Comparison of ENCODE assay signal across 22 cellular contexts in the genomic region with DNA sequence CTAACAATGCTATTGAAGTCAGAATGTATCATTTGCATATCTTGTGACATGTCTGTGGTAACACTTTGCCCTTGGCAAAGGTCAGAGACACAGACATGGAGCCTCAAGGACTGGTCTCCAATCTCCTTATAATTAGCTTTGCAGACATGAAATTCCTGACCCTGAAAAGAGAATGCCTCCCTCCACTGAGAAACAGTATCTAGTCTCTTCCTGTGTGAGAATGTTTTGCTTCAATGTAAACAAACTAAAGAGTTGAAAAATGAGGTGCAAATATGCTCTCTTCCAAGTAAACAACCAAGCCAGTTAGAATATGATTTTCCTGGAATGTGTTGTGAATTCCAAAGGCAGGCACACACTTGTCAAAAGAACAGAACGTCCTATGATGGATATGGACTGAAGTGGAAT.
DNase-seq lines count a peak whose midpoint lies in the region; ATAC-seq, FAIRE-seq and TF ChIP-seq lines count a peak whose summit lies in the region.
"Had no signal": no experiment of that assay in that cellular context is flagged by ENCODE, and none has a peak within 500 bp of the region (broad histone marks: within the 10 kb centered on the region; RNA-seq: fewer than 3 reads in every experiment).

No MANE protein-coding gene starts in this region.

- POLR2A ChIA-PET in H1 (lab: Charles Lee; ENCODE audit: partially characterized antibody) = no interaction called here

- no peak overlapping the region for H3K4me3 ChIP-seq in H1 (ENCODE audit: extremely low read depth in 1 of 4, insufficient read depth in 2 of 4, low read depth in 3 of 4, low read length in 4 of 4)
- no peak overlapping the region for H3K4me3 ChIP-seq in liver (ENCODE audit: low read depth in 1 of 3, low read length in 3 of 3)
- H3K4me3 ChIP-seq in upper lobe of right lung = no peak overlapping the region
- H3K4me3 ChIP-seq in GM23338 = no peak overlapping the region
- H3K4me3 ChIP-seq: body of pancreas, ovary, right lobe of liver, uterus had no signal

- H3K9me2 ChIP-seq in GM23338 (ENCODE audit: insufficient read depth) = 0 out of 2 replicates have a peak, but pooled peaks cover 3% of the 10 kb centered on the region

- no peak overlapping the region for H4K5ac ChIP-seq in H1 (ENCODE audit: insufficient read length, low read depth, low read length)

- no peak for TF ChIP-seq POLR2A in H1 (IDR thresholded peaks at IDR 0.05; ENCODE audit: control extremely low read depth in 1 of 2, low read depth in 2 of 2, low read length in 2 of 2)

- H4K8ac ChIP-seq in H1 (ENCODE audit: extremely low read depth, insufficient read depth, low read length) = no peak overlapping the region

- H3K4me1 Mint-ChIP-seq in GM23338 = no peaks in the 10 kb centered on the region
- H3K4me1 Mint-ChIP-seq: activated naive CD4-positive, alpha-beta T cell treated with anti-CD3 and anti-CD28 coated beads, Interleukin-2, amount 50 U/mL, for 24 hours had no signal

- no peaks in the 10 kb centered on the region for H3K36me3 ChIP-seq in H1 (ENCODE audit: control insufficient read depth in 2 of 4, insufficient read depth in 4 of 4, low read length in 3 of 4)
- H3K36me3 ChIP-seq in liver (ENCODE audit: control insufficient read depth in 4 of 4, insufficient read depth in 3 of 4, low read depth in 1 of 4, low read length in 3 of 4) = no peaks in the 10 kb centered on the region
- no peaks in the 10 kb centered on the region for H3K36me3 ChIP-seq in upper lobe of right lung
- H3K36me3 ChIP-seq in GM23338 (ENCODE audit: insufficient read depth) = no peaks in the 10 kb centered on the region
- H3K36me3 ChIP-seq: ovary, right lobe of liver, uterus had no signal

- H2BK120ac ChIP-seq in H1 (replicated peaks; ENCODE audit: low read depth, low read length) = no peak overlapping the region

- no peak overlapping the region for H3K56ac ChIP-seq in H1 (replicated peaks; ENCODE audit: insufficient read length, low read depth, low read length)

- H3K4me1 ChIP-seq in H1 (replicated peaks in 1 of 4; ENCODE audit: control insufficient read depth in 3 of 4, insufficient read depth in 4 of 4, low read length in 3 of 4) = no peaks in the 10 kb centered on the region
- no peaks in the 10 kb centered on the region for H3K4me1 ChIP-seq in liver (ENCODE audit: control insufficient read depth in 4 of 4, insufficient read depth in 4 of 4, low read length in 3 of 4)
- peaks cover 4% of the 10 kb centered on the region for H3K4me1 ChIP-seq in upper lobe of right lung
- no peaks in the 10 kb centered on the region for H3K4me1 ChIP-seq in GM23338 (ENCODE audit: insufficient read depth)
- H3K4me1 ChIP-seq: body of pancreas, right lobe of liver, uterus had no signal

- intact Hi-C loops in upper lobe of right lung (cut with DNase I) = no loop called here

- H2AK5ac ChIP-seq in H1 (ENCODE audit: low read depth, low read length) = no peak overlapping the region

- H3K36me3 Mint-ChIP-seq in GM23338 (ENCODE audit: low read depth) = no peaks in the 10 kb centered on the region
- H3K36me3 Mint-ChIP-seq: activated naive CD4-positive, alpha-beta T cell treated with anti-CD3 and anti-CD28 coated beads, Interleukin-2, amount 50 U/mL, for 24 hours had no signal

- H3F3A ChIP-seq in GM23338 (replicated peaks; ENCODE audit: low read depth) = no peaks in the 10 kb centered on the region

- no peak overlapping the region for H2BK12ac ChIP-seq in H1 (ENCODE audit: low read depth, low read length)

- no peaks in the 10 kb centered on the region; a peak in 1 of 4 replicates for H3K9me3 ChIP-seq in H1 (ENCODE audit: insufficient read depth in 2 of 2, low read depth in 1 of 2, low read length in 1 of 2)
- no peaks in the 10 kb centered on the region for H3K9me3 ChIP-seq in liver (ENCODE audit: control insufficient read depth in 4 of 4, low read length in 3 of 4)
- no peaks in the 10 kb centered on the region for H3K9me3 ChIP-seq in upper lobe of right lung
- H3K9me3 ChIP-seq: body of pancreas, ovary, right lobe of liver, uterus had no signal

- H2BK5ac ChIP-seq in H1 (ENCODE audit: low read depth, low read length) = no peak overlapping the region

- H3K27me3 ChIP-seq in H1 (replicated peaks in 1 of 4; ENCODE audit: control insufficient read depth in 3 of 4, extremely low read depth in 1 of 4, insufficient read depth in 3 of 4, low read length in 3 of 4) = no peaks in the 10 kb centered on the region
- no peaks in the 10 kb centered on the region for H3K27me3 ChIP-seq in liver (ENCODE audit: control insufficient read depth in 4 of 4, insufficient read depth in 4 of 4, low read length in 3 of 4)
- H3K27me3 ChIP-seq in upper lobe of right lung = no peaks in the 10 kb centered on the region
- no peaks in the 10 kb centered on the region for H3K27me3 ChIP-seq in GM23338 (ENCODE audit: insufficient read depth)
- H3K27me3 ChIP-seq: body of pancreas, ovary, right lobe of liver, uterus had no signal

- TF ChIP-seq EP300 in H1 (IDR thresholded peaks at IDR 0.05; ENCODE audit: borderline replicate concordance in 1 of 2, low read depth in 2 of 2, low read length in 2 of 2) = no peak

- no peak overlapping the region for H3K4me3 Mint-ChIP-seq in GM23338
- H3K4me3 Mint-ChIP-seq: activated naive CD4-positive, alpha-beta T cell treated with anti-CD3 and anti-CD28 coated beads, Interleukin-2, amount 50 U/mL, for 24 hours; activated T-cell treated with anti-CD3 and anti-CD28 coated beads, Interleukin-2, amount 50 U/mL, for 72 hours; T-helper 2 cell treated with Interferon-gamma antibody and Interleukin-4, amounts not matched to agents 5 μg/mL and 100 μg/mL, for 36 hours had no signal

- H3K27me3 Mint-ChIP-seq in GM23338 (ENCODE audit: insufficient read depth, low read depth, poor library complexity) = no peaks in the 10 kb centered on the region
- H3K27me3 Mint-ChIP-seq: activated naive CD4-positive, alpha-beta T cell treated with anti-CD3 and anti-CD28 coated beads, Interleukin-2, amount 50 U/mL, for 24 hours had no signal

- H3K4ac ChIP-seq in H1 (replicated peaks; ENCODE audit: insufficient read length, low read depth, low read length) = no peak overlapping the region

- H3K4me2 ChIP-seq in H1 (ENCODE audit: insufficient read depth in 1 of 2, low read depth in 2 of 2, low read length in 2 of 2) (no peak overlapping the region), GM23338 (no peak overlapping the region)

- no peak for TF ChIP-seq RAD21 in H1 (IDR thresholded peaks at IDR 0.05 in 1 of 2, conservative IDR thresholded peaks at IDR 0.05 in 1 of 2; ENCODE audit: low read depth in 2 of 2, low read length in 2 of 2)
- peak in 1 of 2 donors; percentile 29 for TF ChIP-seq RAD21 in liver (IDR thresholded peaks at IDR 0.05)

- peak; percentile 72 for DNase-seq in M059J (ENCODE audit: low read depth)
- DNase-seq in H1 (ENCODE audit: low read depth in 1 of 2, low spot score in 2 of 2) = no peak
- no peak for DNase-seq in upper lobe of right lung
- no peak for DNase-seq in middle frontal gyrus (ENCODE audit: extremely low spot score, low spot score)
- DNase-seq in GM23338 (ENCODE audit: low spot score) = no peak
- DNase-seq: activated CD4-positive, CD25-positive, alpha-beta regulatory T cell; activated T-cell treated with anti-CD3 and anti-CD28 coated beads, Interleukin-2, amount 50 U/mL, for 72 hours; body of pancreas; Calu3; hypothalamus; Kasumi-1; kidney glomerular epithelial cell; NCI-H1105 treated with DMSO at 0.1 percent for 48 hours; OCI-M1; ovary; right lobe of liver; stimulated activated CD4-positive, alpha-beta T cell treated with anti-CD3 and anti-CD28 coated beads, Interleukin-2, amount 100 ng/mL, for 24 hours; uterus had no signal

- H3K14ac ChIP-seq in H1 (ENCODE audit: insufficient read length) = no peak overlapping the region

- WGBS in H1 (ENCODE audit: extremely low coverage in 1 of 2, insufficient coverage in 1 of 2, insufficient read length in 1 of 2, insufficient replicate concordance in 2 of 2, low coverage in 1 of 2, low lambda C conversion rate in 2 of 2, missing lambda C conversion rate in 1 of 2), 2 experiments = 95% methylated on average over 1 of the region's 1 CpG; no CpG with 5 or more reads in 1 of the 2 experiments
- WGBS in liver = 61% methylated on average over 1 of the region's 1 CpG

- no peak overlapping the region for H3K27ac Mint-ChIP-seq in GM23338
- H3K27ac Mint-ChIP-seq: activated naive CD4-positive, alpha-beta T cell treated with anti-CD3 and anti-CD28 coated beads, Interleukin-2, amount 50 U/mL, for 24 hours; activated T-cell treated with anti-CD3 and anti-CD28 coated beads, Interleukin-2, amount 50 U/mL, for 72 hours; T-helper 2 cell treated with Interferon-gamma antibody and Interleukin-4, amounts not matched to agents 5 μg/mL and 100 μg/mL, for 36 hours had no signal

- H2AFZ ChIP-seq in H1 (ENCODE audit: low read length) (no peak overlapping the region), GM23338 (no peak overlapping the region)

- no peak overlapping the region for H2BK15ac ChIP-seq in H1 (ENCODE audit: low read length)

- H3K9ac ChIP-seq in H1 (replicated peaks in 1 of 4; ENCODE audit: extremely low read depth in 1 of 4, low read depth in 3 of 4, low read length in 3 of 4) (no peak overlapping the region), liver (ENCODE audit: low read depth in 1 of 2, low read length in 2 of 2) (no peak overlapping the region)

- no peak overlapping the region for H2BK20ac ChIP-seq in H1 (ENCODE audit: low read length)

- CTCF ChIA-PET in H1 (lab: Charles Lee; ENCODE audit: partially characterized antibody) = interaction anchor here (0.7 to 1.8 kb wide), 3 partner anchors 10 to 144 kb away, joined by 3 to 15 read pairs (median 4); no protein-coding TSS in a partner anchor

- H3K79me1 ChIP-seq in H1 (ENCODE audit: low read depth, low read length) = no peaks in the 10 kb centered on the region

- H3K23me2 ChIP-seq in H1 (ENCODE audit: low read depth, low read length) = no peaks in the 10 kb centered on the region

- no peak overlapping the region for H3K18ac ChIP-seq in H1 (ENCODE audit: extremely low read depth, low read length)

- ATAC-seq in upper lobe of right lung = peak; percentile 46
- ATAC-seq in HG02798 (IDR thresholded peaks at IDR 0.05; ENCODE audit: poor library complexity, unreplicated experiment) = no peak
- ATAC-seq in GM23338 = no peak
- ATAC-seq: activated T-cell treated with anti-CD3 and anti-CD28 coated beads, Interleukin-2, amount 50 U/mL, for 72 hours; body of pancreas had no signal

- H3K23ac ChIP-seq in H1 (ENCODE audit: insufficient read length) = no peak overlapping the region

- no peak overlapping the region for H3K27ac ChIP-seq in H1 (ENCODE audit: low read depth, low read length)
- no peak overlapping the region for H3K27ac ChIP-seq in liver (ENCODE audit: low read depth in 1 of 2, low read length in 2 of 2)
- H3K27ac ChIP-seq in upper lobe of right lung = no peak overlapping the region
- no peak overlapping the region for H3K27ac ChIP-seq in GM23338 (ENCODE audit: low read depth)
- H3K27ac ChIP-seq: body of pancreas, ovary, right lobe of liver, uterus had no signal

- H3K9me3 Mint-ChIP-seq in GM23338 = no peaks in the 10 kb centered on the region
- H3K9me3 Mint-ChIP-seq: activated naive CD4-positive, alpha-beta T cell treated with anti-CD3 and anti-CD28 coated beads, Interleukin-2, amount 50 U/mL, for 24 hours; activated T-cell treated with anti-CD3 and anti-CD28 coated beads, Interleukin-2, amount 50 U/mL, for 72 hours; T-helper 2 cell treated with Interferon-gamma antibody and Interleukin-4, amounts not matched to agents 5 μg/mL and 100 μg/mL, for 36 hours had no signal

- peak; percentile 24 for FAIRE-seq in H1 (lab: Jason Lieb, UNC)

- TF ChIP-seq CTCF in H1 (IDR thresholded peaks at IDR 0.05; ENCODE audit: control extremely low read depth in 1 of 3, insufficient read depth in 1 of 3, low read depth in 1 of 3, low read length in 3 of 3) = no peak
- TF ChIP-seq CTCF in liver (IDR thresholded peaks at IDR 0.05; ENCODE audit: low read depth, low read length, missing input control) = no peak
- no peak for TF ChIP-seq CTCF in upper lobe of right lung (IDR thresholded peaks at IDR 0.05)
- no peak for TF ChIP-seq CTCF in GM23338 (conservative IDR thresholded peaks at IDR 0.05; ENCODE audit: low read depth in 2 of 2)

- no peaks in the 10 kb centered on the region for H3K79me2 ChIP-seq in H1 (ENCODE audit: control insufficient read depth in 1 of 2, insufficient read depth in 2 of 2, low read length in 2 of 2)
- H3K79me2 ChIP-seq in GM23338 (replicated peaks; ENCODE audit: insufficient read depth) = no peaks in the 10 kb centered on the region

- H4K91ac ChIP-seq in H1 (replicated peaks; ENCODE audit: insufficient read length, low read length) = no peak overlapping the region

- H4K20me1 ChIP-seq in H1 (replicated peaks in 1 of 2; ENCODE audit: control insufficient read depth in 1 of 2, insufficient read depth in 2 of 2, low read length in 2 of 2) (no peaks in the 10 kb centered on the region), GM23338 (replicated peaks; ENCODE audit: insufficient read depth) (no peaks in the 10 kb centered on the region)
